1 cellular context compared by ENCODE assay signal in genomic region chr9:81685763-81686613, GRCh38.
TF ChIP-seq lines count a peak whose summit lies in the region.

No MANE protein-coding gene starts in this region.

TF ChIP-seq in GM23338, 12 proteins besides CTCF, POLR2A, EP300 and RAD21 (continued from another document):
- TF ChIP-seq ETS1 (IDR thresholded peaks at IDR 0.05) (no peak), ZNF114 (CRISPR knock-in tag; IDR thresholded peaks at IDR 0.05) (no peak), NANOG (IDR thresholded peaks at IDR 0.05; ENCODE audit: borderline replicate concordance) (no peak), EZH2phosphoT487 (IDR thresholded peaks at IDR 0.05; ENCODE audit: unreplicated experiment) (no peak), CREB1 (CRISPR knock-in tag; IDR thresholded peaks at IDR 0.05; ENCODE audit: low read depth) (no peak), STAT1 (IDR thresholded peaks at IDR 0.05; ENCODE audit: unreplicated experiment) (no peak), EZH2 (IDR thresholded peaks at IDR 0.05; ENCODE audit: low read depth, unreplicated experiment) (no peak), ZNF331 (CRISPR knock-in tag; IDR thresholded peaks at IDR 0.05; ENCODE audit: low read depth) (no peak), REST (IDR thresholded peaks at IDR 0.05; ENCODE audit: unreplicated experiment) (no peak)
